ENCODE assay signal across 5 cellular contexts in the genomic region with DNA sequence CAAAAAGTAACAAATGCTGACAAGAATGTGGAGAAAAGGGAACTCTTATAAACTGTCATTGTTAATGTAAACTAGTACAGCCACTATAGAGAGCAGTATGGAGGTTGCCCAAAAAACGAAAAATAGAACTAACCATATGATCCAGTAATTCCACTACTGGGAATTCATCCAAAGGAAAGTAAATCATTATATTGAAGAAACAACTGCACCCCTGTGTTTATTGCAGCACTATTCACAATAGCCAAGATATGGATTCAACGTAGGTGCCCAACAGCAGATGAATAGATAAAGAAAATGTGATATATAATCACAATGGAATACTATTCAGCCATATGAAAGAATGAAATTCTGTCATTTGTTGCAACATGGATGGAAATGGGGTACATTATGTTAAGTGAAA.
"Had no signal": no experiment of that assay in that cellular context is flagged by ENCODE, and none has a peak within 500 bp of the region (broad histone marks: within the 10 kb centered on the region; RNA-seq: fewer than 3 reads in every experiment).

No MANE protein-coding gene starts in this region.

- ATAC-seq: HepG2, K562 had no signal

- H3K4me3 ChIP-seq: K562 had no signal

- DNase-seq: IMR-90 had no signal

- FAIRE-seq: HepG2, HTR-8/SVneo, K562 had no signal

- H3K27ac ChIP-seq: HL-60 had no signal
